8 cellular contexts compared by ENCODE assay signal in the genomic region with DNA sequence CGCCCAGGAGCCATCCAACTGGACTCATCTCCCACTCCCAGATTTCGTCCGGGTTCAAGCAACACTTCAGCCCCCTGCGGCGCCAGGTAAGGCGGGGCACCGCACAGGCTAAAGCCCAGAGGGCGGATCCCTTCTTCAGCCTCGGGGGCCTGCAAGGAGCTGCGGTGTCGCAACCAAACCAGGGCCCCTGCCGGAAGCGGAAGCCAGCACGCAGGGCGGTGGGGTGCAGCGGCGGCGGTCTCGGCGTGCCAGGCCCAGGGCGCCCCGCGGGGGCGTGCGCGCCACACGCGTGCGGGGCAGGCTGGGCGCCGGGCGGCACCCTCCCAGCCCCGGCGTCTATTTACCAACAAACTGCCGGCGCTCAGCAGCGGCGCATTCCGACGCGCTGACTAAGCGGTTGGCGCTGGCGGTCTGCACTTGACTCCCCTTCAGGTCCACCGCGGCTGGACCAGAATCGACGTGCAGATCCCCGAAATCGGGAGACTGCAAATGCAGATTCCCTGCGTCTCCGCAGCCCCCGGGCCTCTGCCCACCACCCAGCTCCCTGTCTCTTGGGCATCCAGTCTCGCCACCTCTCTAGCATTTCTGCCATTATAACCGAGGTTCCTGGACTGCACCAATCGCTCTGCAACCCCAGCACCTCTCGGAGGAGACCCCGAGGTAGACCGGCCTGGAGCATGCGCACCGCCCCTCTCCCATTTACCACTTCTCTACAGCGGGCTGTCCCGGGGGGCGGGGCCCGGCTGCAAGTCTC. TPM values are rescaled to one million over a fixed set of nuclear protein-coding genes. Genes with fewer than 3 reads are reported as not detected.
DNase-seq lines count a peak whose midpoint lies in the region; ATAC-seq and TF ChIP-seq lines count a peak whose summit lies in the region.

No MANE protein-coding gene starts in this region.

- H3K9me3 ChIP-seq in esophagus muscularis mucosa (no peaks in the 10 kb centered on the region), testis (no peaks in the 10 kb centered on the region)

- H3K9me3 Mint-ChIP-seq in neural crest cell: no peaks in the 10 kb centered on the region

- H3K36me3 Mint-ChIP-seq in neural crest cell (ENCODE audit: low read depth): peaks cover 5% of the 10 kb centered on the region

- no peak for TF ChIP-seq EP300 in esophagus muscularis mucosa (IDR thresholded peaks at IDR 0.05)

- H3K27me3 Mint-ChIP-seq in neural crest cell (ENCODE audit: low read depth): peaks cover 99% of the 10 kb centered on the region

- DNase-seq in DMS79 treated with DMSO at 0.1 percent for 48 hours (lab: John Stamatoyannopoulos, UW): peak; percentile 79
- peak; percentile 82 for DNase-seq in NOMO-1 treated with dmso at 0.1 percent for 144 hours (lab: John Stamatoyannopoulos, UW; ENCODE audit: unreplicated experiment)
- DNase-seq in activated T-cell treated with anti-CD3 and anti-CD28 coated beads for 1 hour (ENCODE audit: low read depth): peak; percentile 46
- no peak for DNase-seq in esophagus muscularis mucosa (ENCODE audit: extremely low spot score)
- peak; percentile 56 for DNase-seq in neural crest cell (ENCODE audit: low read depth, low spot score)
- peak; percentile 69 for DNase-seq in testis
- DNase-seq in midbrain (lab: John Stamatoyannopoulos, UW): no peak

- H3K4me1 Mint-ChIP-seq in neural crest cell: peaks cover 28% of the 10 kb centered on the region

- WGBS in esophagus muscularis mucosa: 2% methylated on average over 24 of the region's 65 CpGs
- 0 to 4% methylated on average over 13 to 33 of the region's 65 CpGs for WGBS in testis, 2 donors

- ATAC-seq in HG02884 (IDR thresholded peaks at IDR 0.05; ENCODE audit: unreplicated experiment): peak; percentile 45

- H3K27me3 ChIP-seq in esophagus muscularis mucosa: peaks cover 32 to 100% (median 95%) of the 10 kb centered on the region in 4 donors
- peaks cover 19% of the 10 kb centered on the region for H3K27me3 ChIP-seq in testis

- H3K4me1 ChIP-seq in esophagus muscularis mucosa (peaks cover 47 to 63% (median 60%) of the 10 kb centered on the region in 4 donors), testis (peaks cover 32% of the 10 kb centered on the region)

- TF ChIP-seq POLR2A in esophagus muscularis mucosa (IDR thresholded peaks at IDR 0.05; ENCODE audit: low read depth) (no peak), testis (IDR thresholded peaks at IDR 0.05) (no peak)

- H3K36me3 ChIP-seq in esophagus muscularis mucosa: no peaks in the 10 kb centered on the region
- H3K36me3 ChIP-seq in testis (ENCODE audit: low read depth, missing control alignments): no peaks in the 10 kb centered on the region

- TF ChIP-seq CTCF in esophagus muscularis mucosa (IDR thresholded peaks at IDR 0.05) (no peak), neural crest cell (conservative IDR thresholded peaks at IDR 0.05) (no peak), testis (IDR thresholded peaks at IDR 0.05) (no peak)

- no peak overlapping the region for H3K27ac ChIP-seq in esophagus muscularis mucosa (replicated peaks in 1 of 4)
- no peak overlapping the region for H3K27ac ChIP-seq in testis

- intact Hi-C loops in esophagus muscularis mucosa (cut with DNase I) (no loop called here), testis (cut with DNase I; ENCODE audit: low total_unique reads) (no loop called here)

- peak overlapping the region; percentile 92 for H3K4me3 Mint-ChIP-seq in neural crest cell

- H3K27ac Mint-ChIP-seq in neural crest cell (ENCODE audit: unreplicated experiment): no peak overlapping the region

- peak overlapping the region; percentile 46 to 63 (median 50) for H3K4me3 ChIP-seq in esophagus muscularis mucosa
- peak overlapping the region; percentile 45 to 53 for H3K4me3 ChIP-seq in testis

RNA-seq across cellular contexts. Expression of gene DLX4, which starts 0.4 kb away (rescaled TPM):
- total RNA-seq in esophagus muscularis mucosa: not detected
- 0.49 and 0.61 TPM in 2 replicates for total RNA-seq in neural crest cell
- 1 to 10 TPM in 1 of 2 donors, under 1 TPM in 1; 0.37 to 1.2 TPM for total RNA-seq in testis
- polyA plus RNA-seq in testis (ENCODE audit: insufficient read depth, low read depth, low replicate concordance): 0.30 TPM

RNA-seq across cellular contexts. Expression of gene DLX3, which starts 26.5 kb away (rescaled TPM):
- total RNA-seq in esophagus muscularis mucosa: under 1 TPM in 1 of 4 donors, not detected in 3; 0.32 TPM
- total RNA-seq in neural crest cell: 0.41 and 1.0 TPM in 2 replicates
- 1 to 10 TPM; 1.4 to 1.5 TPM for total RNA-seq in testis
- polyA plus RNA-seq in testis (ENCODE audit: insufficient read depth, low read depth, low replicate concordance): 1.0 TPM

Comparison
In these comparisons a context has a peak if more than half of its experiments do, and no peak if none do; other contexts are left out.
1. DNase-seq: peak in DMS79 treated with DMSO at 0.1 percent for 48 hours (single experiment), NOMO-1 treated with dmso at 0.1 percent for 144 hours (single experiment), activated T-cell treated with anti-CD3 and anti-CD28 coated beads for 1 hour (single experiment), neural crest cell (single experiment) and testis (single experiment); none in esophagus muscularis mucosa (single experiment) and midbrain (single experiment).